Comparison of ENCODE assay signal across 9 cellular contexts in genomic region chrX:87338510-87338909, GRCh38.
A peak's percentile ranks its signal among the peaks of the same experiment; 100 is the strongest.
DNase-seq lines count a peak whose midpoint lies in the region; ATAC-seq and TF ChIP-seq lines count a peak whose summit lies in the region.
"Had no signal": no experiment of that assay in that cellular context is flagged by ENCODE, and none has a peak within 500 bp of the region (broad histone marks: within the 10 kb centered on the region; RNA-seq: fewer than 3 reads in every experiment).

No MANE protein-coding gene starts in this region.

- peaks cover 8 to 11% of the 10 kb centered on the region in 2 donors for H3K9me3 Mint-ChIP-seq in activated naive CD4-positive, alpha-beta T cell treated with anti-CD3 and anti-CD28 coated beads, Interleukin-2, amount 50 U/mL, for 72 hours
- H3K9me3 Mint-ChIP-seq in activated CD4-positive, alpha-beta memory T cell treated with anti-CD3 and anti-CD28 coated beads, Interleukin-2, amount 10 ng/mL, durations not matched to agents 7 days and 5 days, result no peaks in the 10 kb centered on the region
- peaks cover 3% of the 10 kb centered on the region for H3K9me3 Mint-ChIP-seq in activated T-helper 2 cell treated with anti-CD3 and anti-CD28 coated beads, Interferon-gamma antibody, Interleukin-2, Interleukin-4, amounts not matched to agents 10 μg/mL and 5 μg/mL and 100 μg/mL, durations not matched to agents 14 hours and 24 hours and 36 hours

- intact Hi-C loops in PC-9 (cut with micrococcal nuclease; ENCODE audit: unreplicated experiment), result loop anchor here (1.0 to 5.0 kb wide), 2 partner anchors 239 to 326 kb away; no protein-coding TSS in a partner anchor
- intact Hi-C loops in activated T-helper 2 cell treated with anti-CD3 and anti-CD28 coated beads, Interferon-gamma antibody, Interleukin-2, Interleukin-4, amounts not matched to agents 10 μg/mL and 5 μg/mL and 100 μg/mL, durations not matched to agents 14 hours and 24 hours and 36 hours (cut with micrococcal nuclease), result no loop called here

- TF ChIP-seq CTCF in PC-9 (conservative IDR thresholded peaks at IDR 0.05), result peak; percentile 32; the same call in 1 of the 2 replicates

- CTCF ChIA-PET in PC-9 (lab: Charles Lee), result no interaction called here
- CTCF ChIA-PET in activated CD4-positive, alpha-beta memory T cell treated with anti-CD3 and anti-CD28 coated beads, Interleukin-2, amount 10 ng/mL, durations not matched to agents 7 days and 5 days (lab: Charles Lee), result no interaction called here

- no peaks in the 10 kb centered on the region for H4K20me1 ChIP-seq in PC-9 (ENCODE audit: insufficient read depth)

- H3F3A ChIP-seq in PC-9 (ENCODE audit: insufficient read depth, low read depth), result no peaks in the 10 kb centered on the region

- ATAC-seq in HG02852 (IDR thresholded peaks at IDR 0.05; ENCODE audit: unreplicated experiment), result peak; percentile 68
- ATAC-seq in activated naive CD4-positive, alpha-beta T cell treated with anti-CD3 and anti-CD28 coated beads, Interleukin-2, amount 50 U/mL, for 72 hours, result no peak
- ATAC-seq: left ventricle myocardium superior had no signal

- DNase-seq in AML-193 (lab: John Stamatoyannopoulos, UW) (peak; percentile 50 to 52), PC-9 (no peak), glomerular visceral epithelial cell (ENCODE audit: extremely low spot score) (peak; percentile 20), occipital lobe (lab: John Stamatoyannopoulos, UW) (no peak)
- no peak for DNase-seq in activated naive CD4-positive, alpha-beta T cell treated with anti-CD3 and anti-CD28 coated beads, Interleukin-2, amount 50 U/mL, for 72 hours (ENCODE audit: low spot score in 2 of 2)
- DNase-seq in activated CD4-positive, alpha-beta memory T cell treated with anti-CD3 and anti-CD28 coated beads, Interleukin-2, amount 10 ng/mL, durations not matched to agents 7 days and 5 days, result no peak
- no peak for DNase-seq in activated T-helper 2 cell treated with anti-CD3 and anti-CD28 coated beads, Interferon-gamma antibody, Interleukin-2, Interleukin-4, amounts not matched to agents 10 μg/mL and 5 μg/mL and 100 μg/mL, durations not matched to agents 14 hours and 24 hours and 36 hours (ENCODE audit: low spot score)
- DNase-seq: left ventricle myocardium superior had no signal

- H3K4me2 ChIP-seq in PC-9, result no peak overlapping the region

- H3K4me3 ChIP-seq in PC-9, result no peak overlapping the region

- no peak overlapping the region for H3K27ac Mint-ChIP-seq in activated naive CD4-positive, alpha-beta T cell treated with anti-CD3 and anti-CD28 coated beads, Interleukin-2, amount 50 U/mL, for 72 hours
- H3K27ac Mint-ChIP-seq in activated CD4-positive, alpha-beta memory T cell treated with anti-CD3 and anti-CD28 coated beads, Interleukin-2, amount 10 ng/mL, durations not matched to agents 7 days and 5 days, result no peak overlapping the region
- no peak overlapping the region for H3K27ac Mint-ChIP-seq in activated T-helper 2 cell treated with anti-CD3 and anti-CD28 coated beads, Interferon-gamma antibody, Interleukin-2, Interleukin-4, amounts not matched to agents 10 μg/mL and 5 μg/mL and 100 μg/mL, durations not matched to agents 14 hours and 24 hours and 36 hours

- no peaks in the 10 kb centered on the region for H3K79me2 ChIP-seq in PC-9 (ENCODE audit: low read depth)

- no peaks in the 10 kb centered on the region for H3K36me3 ChIP-seq in PC-9 (ENCODE audit: low read depth)

- POLR2A ChIA-PET in PC-9 (lab: Charles Lee; ENCODE audit: unreplicated experiment), result no interaction called here
- POLR2A ChIA-PET in activated CD4-positive, alpha-beta memory T cell treated with anti-CD3 and anti-CD28 coated beads, Interleukin-2, amount 10 ng/mL, durations not matched to agents 7 days and 5 days (lab: Charles Lee), result no interaction called here

- no peaks in the 10 kb centered on the region for H3K27me3 Mint-ChIP-seq in activated CD4-positive, alpha-beta memory T cell treated with anti-CD3 and anti-CD28 coated beads, Interleukin-2, amount 10 ng/mL, durations not matched to agents 7 days and 5 days
- no peaks in the 10 kb centered on the region for H3K27me3 Mint-ChIP-seq in activated T-helper 2 cell treated with anti-CD3 and anti-CD28 coated beads, Interferon-gamma antibody, Interleukin-2, Interleukin-4, amounts not matched to agents 10 μg/mL and 5 μg/mL and 100 μg/mL, durations not matched to agents 14 hours and 24 hours and 36 hours (ENCODE audit: low read depth)

- no peaks in the 10 kb centered on the region for H3K4me1 ChIP-seq in PC-9 (replicated peaks; ENCODE audit: insufficient read depth)

- H3K4me3 Mint-ChIP-seq in activated CD4-positive, alpha-beta memory T cell treated with anti-CD3 and anti-CD28 coated beads, Interleukin-2, amount 10 ng/mL, durations not matched to agents 7 days and 5 days, result no peak overlapping the region
- no peak overlapping the region for H3K4me3 Mint-ChIP-seq in activated T-helper 2 cell treated with anti-CD3 and anti-CD28 coated beads, Interferon-gamma antibody, Interleukin-2, Interleukin-4, amounts not matched to agents 10 μg/mL and 5 μg/mL and 100 μg/mL, durations not matched to agents 14 hours and 24 hours and 36 hours (ENCODE audit: low read depth)

- no peak overlapping the region for H2AFZ ChIP-seq in PC-9

- no peaks in the 10 kb centered on the region for H3K4me1 Mint-ChIP-seq in activated CD4-positive, alpha-beta memory T cell treated with anti-CD3 and anti-CD28 coated beads, Interleukin-2, amount 10 ng/mL, durations not matched to agents 7 days and 5 days
- no peaks in the 10 kb centered on the region for H3K4me1 Mint-ChIP-seq in activated T-helper 2 cell treated with anti-CD3 and anti-CD28 coated beads, Interferon-gamma antibody, Interleukin-2, Interleukin-4, amounts not matched to agents 10 μg/mL and 5 μg/mL and 100 μg/mL, durations not matched to agents 14 hours and 24 hours and 36 hours (ENCODE audit: low read depth)

- H3K9me2 ChIP-seq in PC-9 (ENCODE audit: insufficient read depth), result no peaks in the 10 kb centered on the region

- BruUV-seq in PC-9 (replicated peaks; lab: Mats Ljungman, UMichigan), result no TSS peak

- no peaks in the 10 kb centered on the region for H3K27me3 ChIP-seq in PC-9 (ENCODE audit: insufficient read depth, low read depth)

- no peak overlapping the region for H3K27ac ChIP-seq in PC-9

- no peaks in the 10 kb centered on the region for H3K36me3 Mint-ChIP-seq in activated naive CD4-positive, alpha-beta T cell treated with anti-CD3 and anti-CD28 coated beads, Interleukin-2, amount 50 U/mL, for 72 hours
- H3K36me3 Mint-ChIP-seq in activated CD4-positive, alpha-beta memory T cell treated with anti-CD3 and anti-CD28 coated beads, Interleukin-2, amount 10 ng/mL, durations not matched to agents 7 days and 5 days (ENCODE audit: low read depth), result no peaks in the 10 kb centered on the region
- no peaks in the 10 kb centered on the region for H3K36me3 Mint-ChIP-seq in activated T-helper 2 cell treated with anti-CD3 and anti-CD28 coated beads, Interferon-gamma antibody, Interleukin-2, Interleukin-4, amounts not matched to agents 10 μg/mL and 5 μg/mL and 100 μg/mL, durations not matched to agents 14 hours and 24 hours and 36 hours (ENCODE audit: low read depth)

- no peaks in the 10 kb centered on the region for H3K9me3 ChIP-seq in PC-9 (ENCODE audit: insufficient read depth, low read depth)

Comparison
In these comparisons a context has a peak if more than half of its experiments do, and no peak if none do; other contexts are left out.
1. DNase-seq: peak in AML-193 (2 of 2) and glomerular visceral epithelial cell (single experiment); none in PC-9 (0 of 2), activated naive CD4-positive, alpha-beta T cell treated with anti-CD3 and anti-CD28 coated beads, Interleukin-2, amount 50 U/mL, for 72 hours (0 of 2), activated CD4-positive, alpha-beta memory T cell treated with anti-CD3 and anti-CD28 coated beads, Interleukin-2, amount 10 ng/mL, durations not matched to agents 7 days and 5 days (single experiment), occipital lobe (single experiment) and activated T-helper 2 cell treated with anti-CD3 and anti-CD28 coated beads, Interferon-gamma antibody, Interleukin-2, Interleukin-4, amounts not matched to agents 10 μg/mL and 5 μg/mL and 100 μg/mL, durations not matched to agents 14 hours and 24 hours and 36 hours (single experiment).